In the genomic region with DNA sequence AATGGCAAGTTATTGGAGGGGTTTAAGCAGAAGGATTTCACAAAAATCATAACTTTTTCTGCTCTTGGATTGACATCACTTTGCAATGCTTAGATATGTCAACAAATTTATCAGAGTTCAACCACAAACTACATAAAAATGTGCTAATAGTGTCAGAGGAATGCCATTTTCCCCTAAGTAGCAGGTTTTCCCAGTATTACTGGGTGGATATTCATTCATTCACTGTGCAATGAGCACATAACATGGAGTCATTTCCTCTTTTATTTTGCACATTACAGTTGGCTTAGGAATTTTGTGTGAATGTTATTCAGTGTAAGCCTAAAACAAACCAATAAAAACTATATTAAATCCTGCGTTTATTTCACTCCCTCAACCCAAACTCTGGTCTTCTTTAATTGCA, we compare ENCODE assay signal across 24 cellular contexts.
A peak's percentile ranks its signal among the peaks of the same experiment; 100 is the strongest.
DNase-seq lines count a peak whose midpoint lies in the region; ATAC-seq, FAIRE-seq and TF ChIP-seq lines count a peak whose summit lies in the region.
"Had no signal": no experiment of that assay in that cellular context is flagged by ENCODE, and none has a peak within 500 bp of the region (broad histone marks: within the 10 kb centered on the region; RNA-seq: fewer than 3 reads in every experiment).

No MANE protein-coding gene starts in this region.

- H3K9ac ChIP-seq in H1 (replicated peaks in 1 of 4; ENCODE audit: extremely low read depth in 1 of 4, low read depth in 3 of 4, low read length in 3 of 4), result no peak overlapping the region
- H3K9ac ChIP-seq: BLaER1 treated with 17β-estradiol and CSF1 and Interleukin-3, amounts not matched to agents 10 nM and 100 nM had no signal

- H3K27ac Mint-ChIP-seq in GM23338, result no peak overlapping the region
- no peak overlapping the region for H3K27ac Mint-ChIP-seq in CD4-positive, alpha-beta memory T cell
- H3K27ac Mint-ChIP-seq: CD14-positive monocyte; CD4-positive, alpha-beta T cell had no signal

- H3F3A ChIP-seq in GM23338 (replicated peaks; ENCODE audit: low read depth), result no peaks in the 10 kb centered on the region

- H3K4me1 Mint-ChIP-seq in GM23338, result peaks cover 2% of the 10 kb centered on the region; the same call in 1 of the 3 replicates
- H3K4me1 Mint-ChIP-seq in CD4-positive, alpha-beta memory T cell, result no peaks in the 10 kb centered on the region
- H3K4me1 Mint-ChIP-seq: CD14-positive monocyte had no signal

- peaks cover 11% of the 10 kb centered on the region for H3K36me3 Mint-ChIP-seq in GM23338 (ENCODE audit: low read depth)
- no peaks in the 10 kb centered on the region for H3K36me3 Mint-ChIP-seq in CD4-positive, alpha-beta memory T cell
- H3K36me3 Mint-ChIP-seq: CD14-positive monocyte had no signal

- TF ChIP-seq POLR2A in H1 (IDR thresholded peaks at IDR 0.05; ENCODE audit: control extremely low read depth in 1 of 2, low read depth in 2 of 2, low read length in 2 of 2), result no peak

- H3K79me2 ChIP-seq in GM23338 (replicated peaks; ENCODE audit: insufficient read depth) (no peaks in the 10 kb centered on the region), H1 (ENCODE audit: control insufficient read depth in 1 of 2, insufficient read depth in 2 of 2, low read length in 2 of 2) (no peaks in the 10 kb centered on the region)

- H3K23me2 ChIP-seq in H1 (ENCODE audit: low read depth, low read length), result no peaks in the 10 kb centered on the region

- H2BK15ac ChIP-seq in H1 (ENCODE audit: low read length), result no peak overlapping the region

- H4K20me1 ChIP-seq in GM23338 (replicated peaks; ENCODE audit: insufficient read depth), result no peaks in the 10 kb centered on the region
- peaks cover 0 to 2% of the 10 kb centered on the region in 2 experiments for H4K20me1 ChIP-seq in H1 (replicated peaks in 1 of 2; ENCODE audit: control insufficient read depth in 1 of 2, insufficient read depth in 2 of 2, low read length in 2 of 2)
- H4K20me1 ChIP-seq: BLaER1 treated with 17β-estradiol and CSF1 and Interleukin-3, amounts not matched to agents 10 nM and 100 nM had no signal

- H3K27ac ChIP-seq in GM23338 (ENCODE audit: low read depth), result no peak overlapping the region
- H3K27ac ChIP-seq in H1 (ENCODE audit: low read depth, low read length), result no peak overlapping the region
- H3K27ac ChIP-seq in epithelial cell of prostate, result peak overlapping the region; percentile 1
- no peak overlapping the region for H3K27ac ChIP-seq in CD4-positive, alpha-beta memory T cell (ENCODE audit: low read depth, low read length)
- H3K27ac ChIP-seq: A549; BLaER1 treated with 17β-estradiol and CSF1 and Interleukin-3, amounts not matched to agents 10 nM and 100 nM had no signal

- H3K27me3 Mint-ChIP-seq in GM23338 (ENCODE audit: insufficient read depth, low read depth, poor library complexity), result peaks cover 2% of the 10 kb centered on the region
- H3K27me3 Mint-ChIP-seq in CD4-positive, alpha-beta memory T cell, result peaks cover 2 to 3% of the 10 kb centered on the region in 2 donors

- H3K14ac ChIP-seq in H1 (ENCODE audit: insufficient read length), result no peak overlapping the region

- ATAC-seq in GM23338, result no peak
- no peak for ATAC-seq in HG03039 (IDR thresholded peaks at IDR 0.05; ENCODE audit: unreplicated experiment)
- ATAC-seq: A549 had no signal

- H3K79me1 ChIP-seq in H1 (ENCODE audit: low read depth, low read length), result no peaks in the 10 kb centered on the region

- intact Hi-C loops in CD4-positive, alpha-beta memory T cell (cut with micrococcal nuclease), result no loop called here

- no peak overlapping the region for H4K5ac ChIP-seq in H1 (ENCODE audit: insufficient read length, low read depth, low read length)

- H3K9me2 ChIP-seq in GM23338 (ENCODE audit: insufficient read depth), result no peaks in the 10 kb centered on the region; the same call in 1 of the 2 replicates

- FAIRE-seq in H1 (lab: Jason Lieb, UNC), result no peak
- FAIRE-seq: A549, GM12891, GM18507 had no signal

- CTCF ChIA-PET in H1 (lab: Charles Lee; ENCODE audit: partially characterized antibody), result no interaction called here
- CTCF ChIA-PET in CD4-positive, alpha-beta memory T cell (lab: Charles Lee; ENCODE audit: partially characterized antibody), result no interaction called here

- H2AFZ ChIP-seq in GM23338, result peak overlapping the region; percentile 69; the same call in 1 of the 2 replicates
- H2AFZ ChIP-seq in H1 (ENCODE audit: low read length), result peak overlapping the region; percentile 48; the same call in 1 of the 2 replicates

- TF ChIP-seq CTCF in GM23338 (conservative IDR thresholded peaks at IDR 0.05; ENCODE audit: low read depth in 2 of 2) (no peak), H1 (IDR thresholded peaks at IDR 0.05; ENCODE audit: control extremely low read depth in 1 of 3, insufficient read depth in 1 of 3, low read depth in 1 of 3, low read length in 3 of 3) (no peak)

- no peak for TF ChIP-seq EP300 in H1 (IDR thresholded peaks at IDR 0.05; ENCODE audit: borderline replicate concordance in 1 of 2, low read depth in 2 of 2, low read length in 2 of 2)

- peaks cover 0 to 3% of the 10 kb centered on the region in 2 experiments; a peak in 1 of 4 replicates for H3K9me3 ChIP-seq in H1 (ENCODE audit: insufficient read depth in 2 of 2, low read depth in 1 of 2, low read length in 1 of 2)
- H3K9me3 ChIP-seq in CD4-positive, alpha-beta memory T cell (ENCODE audit: control insufficient read depth in 1 of 2, low read length in 2 of 2), result no peaks in the 10 kb centered on the region
- H3K9me3 ChIP-seq: BE2C had no signal

- H3K23ac ChIP-seq in H1 (ENCODE audit: insufficient read length), result no peak overlapping the region

- POLR2A ChIA-PET in H1 (lab: Charles Lee; ENCODE audit: partially characterized antibody), result no interaction called here
- POLR2A ChIA-PET in CD4-positive, alpha-beta memory T cell (lab: Charles Lee; ENCODE audit: partially characterized antibody), result no interaction called here

- H3K36me3 ChIP-seq in GM23338 (ENCODE audit: insufficient read depth) (no peaks in the 10 kb centered on the region), H1 (ENCODE audit: control insufficient read depth in 2 of 4, insufficient read depth in 4 of 4, low read length in 3 of 4) (no peaks in the 10 kb centered on the region)
- H3K36me3 ChIP-seq in CD4-positive, alpha-beta memory T cell (ENCODE audit: insufficient read depth, low read length), result no peaks in the 10 kb centered on the region
- H3K36me3 ChIP-seq: BE2C; BLaER1 treated with 17β-estradiol and CSF1 and Interleukin-3, amounts not matched to agents 10 nM and 100 nM had no signal

- H3K4me3 ChIP-seq in GM23338, result no peak overlapping the region
- H3K4me3 ChIP-seq in H1 (ENCODE audit: extremely low read depth in 1 of 4, insufficient read depth in 2 of 4, low read depth in 3 of 4, low read length in 4 of 4), result no peak overlapping the region
- H3K4me3 ChIP-seq in CD4-positive, alpha-beta memory T cell (ENCODE audit: low read length in 2 of 2), result no peak overlapping the region
- H3K4me3 ChIP-seq: A549; BLaER1 treated with 17β-estradiol and CSF1 and Interleukin-3, amounts not matched to agents 10 nM and 100 nM had no signal

- H2AK5ac ChIP-seq in H1 (ENCODE audit: low read depth, low read length), result no peak overlapping the region

- no peak overlapping the region for H2BK120ac ChIP-seq in H1 (replicated peaks; ENCODE audit: low read depth, low read length)

- 93% methylated on average over 1 of the region's 1 CpG; no CpG with 5 or more reads in 1 of the 2 experiments for WGBS in H1 (ENCODE audit: extremely low coverage in 1 of 2, insufficient coverage in 1 of 2, insufficient read length in 1 of 2, insufficient replicate concordance in 2 of 2, low coverage in 1 of 2, low lambda C conversion rate in 2 of 2, missing lambda C conversion rate in 1 of 2), 2 experiments

- H2BK12ac ChIP-seq in H1 (ENCODE audit: low read depth, low read length), result no peak overlapping the region

- no peak overlapping the region for H3K4me3 Mint-ChIP-seq in GM23338
- H3K4me3 Mint-ChIP-seq in CD4-positive, alpha-beta memory T cell, result no peak overlapping the region
- H3K4me3 Mint-ChIP-seq: CD14-positive monocyte; CD4-positive, alpha-beta T cell had no signal

- H3K4me2 ChIP-seq in GM23338, result no peak overlapping the region
- no peak overlapping the region for H3K4me2 ChIP-seq in H1 (ENCODE audit: insufficient read depth in 1 of 2, low read depth in 2 of 2, low read length in 2 of 2)
- H3K4me2 ChIP-seq: A549; BLaER1 treated with 17β-estradiol and CSF1 and Interleukin-3, amounts not matched to agents 10 nM and 100 nM had no signal

- TF ChIP-seq RAD21 in H1 (IDR thresholded peaks at IDR 0.05 in 1 of 2, conservative IDR thresholded peaks at IDR 0.05 in 1 of 2; ENCODE audit: low read depth in 2 of 2, low read length in 2 of 2), result no peak

- H2BK20ac ChIP-seq in H1 (ENCODE audit: low read length), result no peak overlapping the region

- H4K8ac ChIP-seq in H1 (ENCODE audit: extremely low read depth, insufficient read depth, low read length), result no peak overlapping the region

- H3K18ac ChIP-seq in H1 (ENCODE audit: extremely low read depth, low read length), result no peak overlapping the region

- no peak overlapping the region for H3K56ac ChIP-seq in H1 (replicated peaks; ENCODE audit: insufficient read length, low read depth, low read length)

- no peaks in the 10 kb centered on the region for H3K27me3 ChIP-seq in GM23338 (ENCODE audit: insufficient read depth)
- no peaks in the 10 kb centered on the region for H3K27me3 ChIP-seq in H1 (replicated peaks in 1 of 4; ENCODE audit: control insufficient read depth in 3 of 4, extremely low read depth in 1 of 4, insufficient read depth in 3 of 4, low read length in 3 of 4)
- H3K27me3 ChIP-seq in CD4-positive, alpha-beta memory T cell (ENCODE audit: insufficient read depth, low read length), result no peaks in the 10 kb centered on the region
- H3K27me3 ChIP-seq: BE2C; BLaER1 treated with 17β-estradiol and CSF1 and Interleukin-3, amounts not matched to agents 10 nM and 100 nM had no signal

- no peak overlapping the region for H4K91ac ChIP-seq in H1 (replicated peaks; ENCODE audit: insufficient read length, low read length)

- H3K4me1 ChIP-seq in GM23338 (ENCODE audit: insufficient read depth) (no peaks in the 10 kb centered on the region), H1 (replicated peaks in 1 of 4; ENCODE audit: control insufficient read depth in 3 of 4, insufficient read depth in 4 of 4, low read length in 3 of 4) (no peaks in the 10 kb centered on the region)
- H3K4me1 ChIP-seq in CD4-positive, alpha-beta memory T cell (ENCODE audit: insufficient read depth, low read length), result no peaks in the 10 kb centered on the region
- H3K4me1 ChIP-seq: A549; BE2C; BLaER1 treated with 17β-estradiol and CSF1 and Interleukin-3, amounts not matched to agents 10 nM and 100 nM had no signal

- peaks cover 21% of the 10 kb centered on the region for H3K9me3 Mint-ChIP-seq in GM23338
- H3K9me3 Mint-ChIP-seq in CD4-positive, alpha-beta memory T cell, result peaks cover 0 to 16% (median 10%) of the 10 kb centered on the region in 8 donors

- H3K4ac ChIP-seq in H1 (replicated peaks; ENCODE audit: insufficient read length, low read depth, low read length), result no peak overlapping the region

- no peak overlapping the region for H2BK5ac ChIP-seq in H1 (ENCODE audit: low read depth, low read length)

- DNase-seq in GM23338 (ENCODE audit: low spot score) (no peak), H1 (ENCODE audit: low read depth in 1 of 2, low spot score in 2 of 2) (no peak), epithelial cell of prostate (ENCODE audit: low read depth, low spot score) (peak; percentile 6), NK-92 (lab: John Stamatoyannopoulos, UW; ENCODE audit: unreplicated experiment) (no peak)
- DNase-seq in CD4-positive, alpha-beta memory T cell, result no peak
- DNase-seq in stimulated activated CD4-positive, alpha-beta T cell treated with anti-CD3 and anti-CD28 coated beads, Interleukin-15, amount 100 ng/mL, for 24 hours, result no peak
- DNase-seq: 8988T; ACHN; AML-193; BE2C; Calu3; CD4-positive, alpha-beta T cell; COR-L47; DMS153; GF-D8; GOT3; H7; HCEC 1CT had no signal
